14 cellular contexts compared by ENCODE assay signal in the genomic region with DNA sequence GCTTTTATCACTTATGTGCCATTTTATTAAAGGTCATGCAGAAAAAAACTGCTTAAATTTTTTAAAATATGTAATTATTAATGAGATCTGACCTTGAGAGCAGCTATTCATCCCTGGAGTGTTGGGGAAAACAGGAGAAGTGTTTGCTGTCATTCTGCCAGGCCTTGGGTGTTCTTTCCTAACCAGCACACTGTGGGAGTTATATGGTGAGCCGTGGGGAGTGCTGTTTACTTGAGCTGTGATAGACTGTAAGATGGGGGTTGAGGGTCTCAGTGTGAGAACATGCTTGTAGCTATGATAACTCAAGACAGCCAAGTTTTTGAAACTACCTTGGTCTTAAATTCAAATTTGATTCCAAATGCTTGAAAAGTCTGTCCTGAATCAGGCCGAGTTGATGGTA.
"Had no signal": no experiment of that assay in that cellular context is flagged by ENCODE, and none has a peak within 500 bp of the region (broad histone marks: within the 10 kb centered on the region; RNA-seq: fewer than 3 reads in every experiment).

No MANE protein-coding gene starts in this region.

- H3K9me3 ChIP-seq: right atrium auricular region, thoracic aorta had no signal

- ATAC-seq: heart left ventricle, T-cell had no signal

- H3K4me1 ChIP-seq: spleen had no signal

- DNase-seq: activated CD4-positive, alpha-beta T cell treated with anti-CD3 and anti-CD28 coated beads for 48 hours; activated naive CD4-positive, alpha-beta T cell; dorsolateral prefrontal cortex; heart left ventricle; posterior cingulate gyrus; spleen; stimulated activated CD4-positive, alpha-beta T cell treated with anti-CD3 and anti-CD28 coated beads, Interleukin-1b, Interleukin-23, amount 100 ng/mL, for 48 hours; T-cell; T1000; WERI-Rb-1 had no signal

- H3K27ac ChIP-seq: dorsolateral prefrontal cortex, neural progenitor cell, right atrium auricular region, SK-N-MC, thoracic aorta, WERI-Rb-1 had no signal

- H3K4me3 ChIP-seq: dorsolateral prefrontal cortex, heart left ventricle, neural progenitor cell, right atrium auricular region, SK-N-MC, spleen, thoracic aorta had no signal

- H3K27me3 ChIP-seq: dorsolateral prefrontal cortex, heart left ventricle, neural progenitor cell, right atrium auricular region, spleen had no signal

- H3K36me3 ChIP-seq: heart left ventricle, neural progenitor cell, right atrium auricular region, spleen, thoracic aorta, WERI-Rb-1 had no signal
